ENCODE assay signal across 18 cellular contexts in genomic region chr12:65152586-65152985, GRCh38. TPM values are rescaled to one million over a fixed set of nuclear protein-coding genes. Genes with fewer than 3 reads are reported as not detected.
"Had no signal": no experiment of that assay in that cellular context is flagged by ENCODE, and none has a peak within 500 bp of the region (broad histone marks: within the 10 kb centered on the region; RNA-seq: fewer than 3 reads in every experiment).

No MANE protein-coding gene starts in this region.

- DNase-seq: activated CD4-positive, alpha-beta T cell treated with anti-CD3 and anti-CD28 coated beads, Interleukin-2, amount 50 U/mL, for 4 hours; activated naive CD4-positive, alpha-beta T cell treated with anti-CD3 and anti-CD28 coated beads for 36 hours; activated naive CD8-positive, alpha-beta T cell treated with anti-CD3 and anti-CD28 coated beads, Interleukin-2, amount 50 U/mL, for 24 hours; activated T-cell treated with anti-CD3 and anti-CD28 coated beads for 4 hours; body of pancreas; effector memory CD4-positive, alpha-beta T cell; right lobe of liver; spleen had no signal

- H3K9me3 Mint-ChIP-seq: activated naive CD4-positive, alpha-beta T cell treated with anti-CD3 and anti-CD28 coated beads for 36 hours; activated naive CD8-positive, alpha-beta T cell treated with anti-CD3 and anti-CD28 coated beads, Interleukin-2, amount 50 U/mL, for 24 hours; activated T-helper 17 cell treated with anti-CD3 and anti-CD28 coated beads, Interleukin-2, amount 50 U/mL, for 72 hours; central memory CD8-positive, alpha-beta T cell; neural crest cell; stimulated activated naive CD8-positive, alpha-beta T cell treated with anti-CD3 and anti-CD28 coated beads, Interleukin-15, Interleukin-2, amounts not matched to agents 100 ng/mL and 50 ng/mL, for 24 hours had no signal

- H3K27ac ChIP-seq: body of pancreas, foreskin keratinocyte, right lobe of liver, spleen, suprapubic skin had no signal

- H3K27ac Mint-ChIP-seq: activated naive CD4-positive, alpha-beta T cell treated with anti-CD3 and anti-CD28 coated beads for 36 hours; activated naive CD8-positive, alpha-beta T cell treated with anti-CD3 and anti-CD28 coated beads, Interleukin-2, amount 50 U/mL, for 24 hours; activated T-helper 17 cell treated with anti-CD3 and anti-CD28 coated beads, Interleukin-2, amount 50 U/mL, for 72 hours had no signal

- H3K9me3 ChIP-seq: body of pancreas, right lobe of liver, spleen, suprapubic skin had no signal

- H3K4me3 ChIP-seq: body of pancreas, right lobe of liver, spleen, suprapubic skin had no signal

- H3K27me3 ChIP-seq: body of pancreas, right lobe of liver, spleen had no signal

- H3K36me3 ChIP-seq: right lobe of liver, spleen, suprapubic skin had no signal

- ATAC-seq: activated CD4-positive, CD25-positive, alpha-beta regulatory T cell treated with anti-CD3 and anti-CD28 coated beads, Interleukin-2, amount 50 U/mL, for 24 hours; activated naive CD8-positive, alpha-beta T cell treated with anti-CD3 and anti-CD28 coated beads, Interleukin-2, amount 50 U/mL, for 24 hours; activated T-helper 17 cell treated with anti-CD3 and anti-CD28 coated beads, Interleukin-2, amount 50 U/mL, for 72 hours had no signal

- H3K4me3 Mint-ChIP-seq: activated naive CD4-positive, alpha-beta T cell treated with anti-CD3 and anti-CD28 coated beads for 36 hours; activated naive CD8-positive, alpha-beta T cell treated with anti-CD3 and anti-CD28 coated beads, Interleukin-2, amount 50 U/mL, for 24 hours; activated T-helper 17 cell treated with anti-CD3 and anti-CD28 coated beads, Interleukin-2, amount 50 U/mL, for 72 hours; central memory CD8-positive, alpha-beta T cell; neural crest cell; stimulated activated naive CD8-positive, alpha-beta T cell treated with anti-CD3 and anti-CD28 coated beads, Interleukin-15, Interleukin-2, amounts not matched to agents 100 ng/mL and 50 ng/mL, for 24 hours had no signal

- H3K4me1 ChIP-seq: body of pancreas, foreskin keratinocyte, right lobe of liver, suprapubic skin had no signal

RNA-seq across cellular contexts. Expression of gene WIF1, which starts 31.5 kb away (rescaled TPM):
- total RNA-seq: activated T-helper 17 cell treated with anti-CD3 and anti-CD28 coated beads, Interleukin-2, amount 50 U/mL, for 72 hours; foreskin keratinocyte; liver; neural crest cell; osteocyte; pulmonary artery endothelial cell; right lobe of liver; spleen had no signal
